ENCODE assay signal across 16 cellular contexts in the genomic region with DNA sequence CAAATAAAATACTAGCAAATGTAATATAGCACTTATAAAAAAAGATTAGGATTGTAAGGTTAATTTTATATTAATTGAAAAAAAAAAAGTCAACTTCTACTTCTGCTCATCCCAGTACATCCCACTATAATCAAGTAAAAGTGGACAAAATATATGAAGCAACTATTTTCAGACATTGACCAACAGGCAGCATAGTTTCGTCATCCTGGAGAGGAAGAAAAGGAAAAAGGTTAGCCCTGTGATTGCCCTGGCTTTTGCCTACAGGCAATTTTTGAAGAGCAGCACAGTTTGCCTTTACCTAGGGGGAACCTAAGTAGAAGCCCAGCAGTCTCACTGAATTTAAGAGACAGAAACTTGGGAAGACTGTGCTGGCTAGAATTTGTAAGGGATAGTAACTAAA. TPM values are rescaled to one million over a fixed set of nuclear protein-coding genes. Genes with fewer than 3 reads are reported as not detected.
"Had no signal": no experiment of that assay in that cellular context is flagged by ENCODE, and none has a peak within 500 bp of the region (broad histone marks: within the 10 kb centered on the region; RNA-seq: fewer than 3 reads in every experiment).

No MANE protein-coding gene starts in this region.

- H3K36me3 ChIP-seq: left lung, sigmoid colon had no signal

- H3K27ac ChIP-seq: body of pancreas, left lung, psoas muscle, sigmoid colon, testis had no signal

- H3K4me1 ChIP-seq: body of pancreas, left lung, psoas muscle, testis had no signal

- H3K4me3 ChIP-seq: body of pancreas, left lung, psoas muscle, sigmoid colon, testis had no signal

- H3K9me3 ChIP-seq: body of pancreas, left lung, psoas muscle, sigmoid colon, testis had no signal

- DNase-seq: activated CD4-positive, alpha-beta T cell treated with anti-CD3 and anti-CD28 coated beads, Interleukin-2, amount 10 ng/mL, durations not matched to agents 7 days and 5 days; activated CD4-positive, CD25-positive, alpha-beta regulatory T cell; activated CD8-positive, alpha-beta memory T cell treated with anti-CD3 and anti-CD28 coated beads for 24 hours; activated naive CD4-positive, alpha-beta T cell treated with anti-CD3 and anti-CD28 coated beads, Interleukin-2, amount 10 ng/mL, durations not matched to agents 7 days and 5 days; amniotic stem cell; body of pancreas; glutamatergic neuron; left lung; psoas muscle; sigmoid colon; stimulated activated CD4-positive, alpha-beta T cell treated with anti-CD3 and anti-CD28 coated beads, Interleukin-4, amount 100 ng/mL, for 1 hour; stimulated activated naive CD8-positive, alpha-beta T cell treated with anti-CD3 and anti-CD28 coated beads, Interleukin-15, amount 100 ng/mL, for 72 hours; T-helper 17 cell; testis had no signal

- ATAC-seq: activated T-helper 17 cell treated with anti-CD3 and anti-CD28 coated beads, Interleukin-2, amount 50 U/mL, for 72 hours; body of pancreas; left lung; psoas muscle; stimulated activated naive CD8-positive, alpha-beta T cell treated with anti-CD3 and anti-CD28 coated beads, Interleukin-15, amount 100 ng/mL, for 72 hours; T-helper 17 cell had no signal

- H3K27me3 ChIP-seq: body of pancreas, left lung, sigmoid colon, testis had no signal

RNA-seq across cellular contexts. Expression of gene ACTC1, which starts 52.2 kb away (rescaled TPM):
- total RNA-seq: activated CD4-positive, alpha-beta T cell treated with anti-CD3 and anti-CD28 coated beads, Interleukin-2, amount 10 ng/mL, durations not matched to agents 7 days and 5 days; activated T-helper 17 cell treated with anti-CD3 and anti-CD28 coated beads, Interleukin-2, amount 50 U/mL, for 72 hours; epithelial cell of proximal tubule; T-helper 17 cell had no signal
